Comparison of ENCODE assay signal across 9 cellular contexts in genomic region chr3:157618075-157618760, GRCh38.
A peak's percentile ranks its signal among the peaks of the same experiment; 100 is the strongest.
DNase-seq lines count a peak whose midpoint lies in the region; ATAC-seq, FAIRE-seq and TF ChIP-seq lines count a peak whose summit lies in the region.
"Had no signal": no experiment of that assay in that cellular context is flagged by ENCODE, and none has a peak within 500 bp of the region (broad histone marks: within the 10 kb centered on the region; RNA-seq: fewer than 3 reads in every experiment).

No MANE protein-coding gene starts in this region.

- in situ Hi-C loops in IMR-90 (cut with MboI; ENCODE audit: low sequenced_read_pairs) = loop anchor here (10.0 kb wide), 2 partner anchors 817 to 907 kb away; no protein-coding TSS in a partner anchor
- in situ Hi-C loops in HepG2 (cut with HindIII; ENCODE audit: extremely low pct_ligation_motif_present, low pct_unique_long_range_greater_than_20kb) = loop anchor here (10.0 to 25.0 kb wide), 2 partner anchors 817 to 919 kb away; no protein-coding TSS in a partner anchor

- H4K5ac ChIP-seq in IMR-90 (ENCODE audit: low read depth, low read length) = no peak overlapping the region

- H3K27me3 ChIP-seq in IMR-90 (ENCODE audit: control insufficient read depth, insufficient read depth, low read length) (peaks cover 12% of the 10 kb centered on the region), NT2/D1 (ENCODE audit: insufficient read depth, insufficient read length) (no peaks in the 10 kb centered on the region), HepG2 (ENCODE audit: control insufficient read depth in 1 of 2, insufficient read depth in 2 of 2, low read length in 2 of 2) (no peaks in the 10 kb centered on the region; a peak in 2 of 5 replicates)

- H3K9me3 ChIP-seq in IMR-90 (ENCODE audit: control insufficient read depth, insufficient read depth, low read length) (no peaks in the 10 kb centered on the region), NT2/D1 (ENCODE audit: insufficient read depth, low read length) (no peaks in the 10 kb centered on the region), HepG2 (ENCODE audit: low read length) (no peaks in the 10 kb centered on the region)
- H3K9me3 ChIP-seq: Caco-2 had no signal

- no peak overlapping the region for H3K4me3 Mint-ChIP-seq in type B pancreatic cell

- H3K4me3 ChIP-seq in IMR-90 (ENCODE audit: insufficient read depth, low read depth, low read length) = no peak overlapping the region
- no peak overlapping the region for H3K4me3 ChIP-seq in NT2/D1 (ENCODE audit: insufficient read length, low read depth)
- H3K4me3 ChIP-seq in HepG2 (replicated peaks in 1 of 3; ENCODE audit: insufficient read depth in 1 of 3, low read depth in 2 of 3, low read length in 3 of 3) = no peak overlapping the region

- no peak for DNase-seq in activated CD4-positive, CD25-positive, alpha-beta regulatory T cell (lab: John Stamatoyannopoulos, UW)
- DNase-seq in IMR-90 (peak; percentile 71), NT2/D1 (ENCODE audit: low read depth, low spot score) (peak; percentile 42), cerebellar cortex (ENCODE audit: low spot score) (peak; percentile 75), HepG2 (ENCODE audit: low spot score) (peak; percentile 41), type B pancreatic cell (ENCODE audit: extremely low spot score, unreplicated experiment) (no peak)

- no peaks in the 10 kb centered on the region for H3K36me3 Mint-ChIP-seq in type B pancreatic cell

- H3K27ac ChIP-seq in IMR-90 (ENCODE audit: insufficient read depth, low read length) = no peak overlapping the region
- no peak overlapping the region for H3K27ac ChIP-seq in HepG2 (ENCODE audit: extremely low read length, insufficient read depth, low read length)

- H3K27me3 Mint-ChIP-seq in type B pancreatic cell = peaks cover 14% of the 10 kb centered on the region

- H3K56ac ChIP-seq in IMR-90 (ENCODE audit: extremely low read depth, insufficient read depth, low read length) = no peak overlapping the region

- TF ChIP-seq POLR2A in IMR-90 (IDR thresholded peaks at IDR 0.05; ENCODE audit: low read depth, low read length) (no peak), HepG2 (IDR thresholded peaks at IDR 0.05; ENCODE audit: insufficient read depth in 1 of 2, low read depth in 2 of 2, low read length in 2 of 2) (no peak)

- no peak overlapping the region for H2AK5ac ChIP-seq in IMR-90 (ENCODE audit: low read depth, low read length)

- H2AFZ ChIP-seq in IMR-90 (replicated peaks; ENCODE audit: low read length, poor library complexity) (no peak overlapping the region), HepG2 (ENCODE audit: low read length) (no peak overlapping the region)

- peaks cover 9% of the 10 kb centered on the region for H3K4me1 Mint-ChIP-seq in type B pancreatic cell (ENCODE audit: unreplicated experiment)

- BruUV-seq in IMR-90 (replicated peaks; lab: Mats Ljungman, UMichigan) (no TSS peak), HepG2 (replicated peaks; lab: Mats Ljungman, UMichigan) (no TSS peak)

- no peaks in the 10 kb centered on the region for H3K79me1 ChIP-seq in IMR-90 (ENCODE audit: low read depth in 1 of 2, low read length in 2 of 2)

- no peak overlapping the region for H2BK20ac ChIP-seq in IMR-90 (ENCODE audit: low read depth, low read length)

- peak; percentile 68 for TF ChIP-seq CTCF in IMR-90 (conservative IDR thresholded peaks at IDR 0.05; ENCODE audit: low read depth, low read length)
- TF ChIP-seq CTCF in HepG2 (CRISPR knock-in tag; IDR thresholded peaks at IDR 0.05) = peak; percentile 63
- peak; percentile 86 for TF ChIP-seq CTCF in type B pancreatic cell (conservative IDR thresholded peaks at IDR 0.05)

- dilution Hi-C loops in IMR-90 (cut with HindIII; ENCODE audit: low sequenced_read_pairs, unreplicated experiment) = no loop called here

- H3K9me1 ChIP-seq in IMR-90 (ENCODE audit: insufficient read depth, low read length) = no peaks in the 10 kb centered on the region

- H3K36me3 ChIP-seq in IMR-90 (ENCODE audit: control insufficient read depth, insufficient read depth, low read length) (no peaks in the 10 kb centered on the region), NT2/D1 (ENCODE audit: insufficient read depth, insufficient read length, low read length) (no peaks in the 10 kb centered on the region), HepG2 (replicated peaks in 1 of 2; ENCODE audit: control insufficient read depth in 1 of 2, insufficient read depth in 2 of 2, low read length in 2 of 2) (no peaks in the 10 kb centered on the region)

- H3K4me1 ChIP-seq in IMR-90 (ENCODE audit: control insufficient read depth, insufficient read depth, low read length) (no peaks in the 10 kb centered on the region), NT2/D1 (ENCODE audit: insufficient read depth, insufficient read length) (no peaks in the 10 kb centered on the region), HepG2 (ENCODE audit: insufficient read depth, low read length) (no peaks in the 10 kb centered on the region)
- H3K4me1 ChIP-seq: Caco-2 had no signal

- H3K9me3 Mint-ChIP-seq in type B pancreatic cell = no peaks in the 10 kb centered on the region

- H3K14ac ChIP-seq in IMR-90 (replicated peaks; ENCODE audit: low read depth, low read length) = no peak overlapping the region

- TF ChIP-seq RAD21 in IMR-90 (IDR thresholded peaks at IDR 0.05; ENCODE audit: low read length) = peak; percentile 63
- TF ChIP-seq RAD21 in HepG2 (CRISPR knock-in tag; IDR thresholded peaks at IDR 0.05) = no peak

- CTCF ChIA-PET in IMR-90 (lab: Yijun Ruan, JAX) (interaction anchor here (0.6 to 0.7 kb wide), 4 partner anchors 10 to 888 kb away, joined by 3 to 4 read pairs (median 4); no protein-coding TSS in a partner anchor), HepG2 (lab: Yijun Ruan, JAX; ENCODE audit: low intra/inter-chr PET ratio, low total read pairs) (interaction anchor here (1.9 kb wide), 1 partner anchor 817 kb away, joined by 12 read pairs; no protein-coding TSS in a partner anchor)

- intact Hi-C loops in IMR-90 (cut with micrococcal nuclease) (loop anchor here (1.0 to 5.0 kb wide), 5 partner anchors 289 to 1024 kb away; partner anchors contain the start of gene GFM1), HepG2 (cut with micrococcal nuclease; ENCODE audit: unreplicated experiment) (loop anchor here (1.0 to 10.0 kb wide), 4 partner anchors 477 to 1027 kb away; partner anchors contain the start of gene GFM1)

- H3K9ac ChIP-seq in IMR-90 (ENCODE audit: low read depth, low read length) = no peak overlapping the region
- no peak overlapping the region for H3K9ac ChIP-seq in NT2/D1 (ENCODE audit: insufficient read length, low read depth)
- no peak overlapping the region for H3K9ac ChIP-seq in HepG2 (ENCODE audit: insufficient read depth, low read depth, low read length)

- no peak overlapping the region for H3K18ac ChIP-seq in IMR-90 (ENCODE audit: low read depth, low read length)

- peak; percentile 27 to 88 for ATAC-seq in activated CD4-positive, CD25-positive, alpha-beta regulatory T cell treated with anti-CD3 and anti-CD28 coated beads, Interleukin-2, amount 50 U/mL, for 24 hours
- ATAC-seq in GM21717 (IDR thresholded peaks at IDR 0.05; ENCODE audit: unreplicated experiment) (peak; percentile 74), IMR-90 (ENCODE audit: low read depth) (peak; percentile 86), HepG2 (peak; percentile 46; the same call in 2 of the 3 replicates)

- peak overlapping the region; percentile 25; the same call in 1 of the 2 replicates for H3K4me2 ChIP-seq in IMR-90 (ENCODE audit: low read depth, low read length)
- no peak overlapping the region for H3K4me2 ChIP-seq in HepG2 (ENCODE audit: low read depth, low read length)

- TF ChIP-seq EP300 in HepG2 (IDR thresholded peaks at IDR 0.05; ENCODE audit: low read depth in 2 of 2, low read length in 2 of 2) (no peak), HepG2 (CRISPR knock-in tag; IDR thresholded peaks at IDR 0.05; ENCODE audit: borderline replicate concordance) (no peak)

- no peak overlapping the region for H4K91ac ChIP-seq in IMR-90 (ENCODE audit: insufficient read depth, low read depth, low read length)

- no peak overlapping the region for H4K8ac ChIP-seq in IMR-90 (ENCODE audit: low read depth in 2 of 2, low read length in 2 of 2)

- H3K23ac ChIP-seq in IMR-90 (ENCODE audit: low read depth, low read length) = no peak overlapping the region

- no peak overlapping the region for H2BK15ac ChIP-seq in IMR-90 (ENCODE audit: low read depth, low read length)

- H2BK5ac ChIP-seq in IMR-90 (ENCODE audit: low read depth, low read length, poor library complexity, severe bottlenecking) = no peak overlapping the region

- POLR2A ChIA-PET in IMR-90 (lab: Charles Lee; ENCODE audit: unreplicated experiment) (no interaction called here), HepG2 (lab: Yijun Ruan, JAX) (no interaction called here)

- H3K79me2 ChIP-seq in HepG2 (ENCODE audit: insufficient read depth, low read length) = no peaks in the 10 kb centered on the region

- H2AK9ac ChIP-seq in IMR-90 (replicated peaks; ENCODE audit: low read depth, low read length, poor library complexity) = no peak overlapping the region

- 0% methylated on average over 1 of the region's 6 CpGs; no CpG with 5 or more reads in 1 of the 2 experiments for WGBS in IMR-90 (ENCODE audit: extremely low coverage in 2 of 2, insufficient read length in 1 of 2), 2 experiments
- 2% methylated on average over 6 of the region's 6 CpGs for WGBS in HepG2 (ENCODE audit: low lambda C conversion rate)

- peak; percentile 70 for FAIRE-seq in HepG2 (lab: Jason Lieb, UNC)

- no peak overlapping the region for H3K27ac Mint-ChIP-seq in type B pancreatic cell

- no peak overlapping the region for H2BK120ac ChIP-seq in IMR-90 (ENCODE audit: low read depth, low read length)

- H4K20me1 ChIP-seq in IMR-90 (ENCODE audit: insufficient read depth, low read length) (no peaks in the 10 kb centered on the region), HepG2 (ENCODE audit: insufficient read depth, low read length) (no peaks in the 10 kb centered on the region)

- H3K4ac ChIP-seq in IMR-90 (ENCODE audit: low read depth, low read length) = no peak overlapping the region

TF ChIP-seq in IMR-90, 13 proteins besides CTCF, POLR2A, EP300 and RAD21:
- TF ChIP-seq FOS (IDR thresholded peaks at IDR 0.05; ENCODE audit: low read depth, low read length) (peak; percentile 34; the same call in 1 of the 2 replicates), CEBPB (IDR thresholded peaks at IDR 0.05; ENCODE audit: low read depth, low read length) (no peak), SMC3 (IDR thresholded peaks at IDR 0.05; ENCODE audit: low read depth, low read length) (peak; percentile 62), MAZ (IDR thresholded peaks at IDR 0.05; ENCODE audit: borderline replicate concordance, low read depth, low read length) (no peak), RFX5 (IDR thresholded peaks at IDR 0.05; ENCODE audit: low read depth, low read length) (no peak)
TF ChIP-seq in IMR-90: peak in this region for 2.

TF ChIP-seq in HepG2, 621 proteins besides CTCF, POLR2A, EP300 and RAD21 (continues in another document):
- peak; percentile 19; the same call in 1 of the 2 replicates for TF ChIP-seq ATF7 (IDR thresholded peaks at IDR 0.05)
- TF ChIP-seq ATF7 (CRISPR knock-in tag; IDR thresholded peaks at IDR 0.05) = no peak
- no peak for TF ChIP-seq KLF13 (CRISPR knock-in tag; IDR thresholded peaks at IDR 0.05)

Comparison
In these comparisons a context has a peak if more than half of its experiments do, and no peak if none do; other contexts are left out.
1. DNase-seq: peak in IMR-90 (single experiment), NT2/D1 (single experiment), cerebellar cortex (single experiment) and HepG2 (single experiment); none in activated CD4-positive, CD25-positive, alpha-beta regulatory T cell (0 of 4) and type B pancreatic cell (single experiment).
2. Peak in every context shown above with its lines, with median percentiles within 50 percentile points of each other: ATAC-seq and CTCF ChIP-seq.